In the genomic region with DNA sequence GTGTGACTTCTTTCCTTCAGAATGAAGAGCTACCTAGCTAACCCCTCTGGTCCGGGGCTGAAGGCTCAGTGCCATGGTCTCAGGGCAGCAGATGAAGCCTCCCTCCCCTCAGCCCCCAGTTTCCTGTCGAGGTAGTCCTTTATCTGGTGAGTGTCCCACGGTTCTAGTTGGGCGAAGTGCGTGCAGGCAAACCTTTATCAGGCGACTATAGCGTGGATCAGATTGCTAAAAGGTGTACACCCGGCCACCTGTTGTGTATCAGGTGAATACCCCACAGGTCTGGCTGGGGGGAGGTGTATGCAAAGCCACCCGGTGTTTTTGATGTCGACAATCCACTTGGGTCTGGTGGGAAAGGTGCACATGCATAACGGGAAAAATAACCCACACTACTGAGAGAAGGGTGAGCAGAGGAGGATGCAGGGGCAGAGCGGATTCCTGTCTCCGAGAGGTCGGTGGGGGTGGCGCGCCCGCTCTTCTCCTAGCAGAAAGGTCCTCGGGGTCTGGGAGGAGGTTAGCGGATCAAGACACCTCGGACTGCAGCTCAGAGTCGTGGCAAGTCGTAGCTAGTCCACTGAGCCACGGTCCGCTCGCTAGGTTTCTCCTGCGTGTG, we compare ENCODE assay signal across 8 cellular contexts. TPM values are rescaled to one million over a fixed set of nuclear protein-coding genes. Genes with fewer than 3 reads are reported as not detected.
DNase-seq lines count a peak whose midpoint lies in the region; ATAC-seq, FAIRE-seq and TF ChIP-seq lines count a peak whose summit lies in the region.

No MANE protein-coding gene starts in this region.

- SMC1A ChIA-PET in GM12878 (lab: Charles Lee; ENCODE audit: uncharacterized antibody, unreplicated experiment) = interaction anchor here (1.8 to 7.9 kb wide), 5 partner anchors 11 to 96 kb away, joined by 8 to 89 read pairs (median 30); a partner anchor contains a TSS

- DNase-seq in G401 (ENCODE audit: low spot score) (peak; percentile 48), GM23248 (peak; percentile 33), NCI-H2171 (lab: John Stamatoyannopoulos, UW) (peak; percentile 28), GM12878 (ENCODE audit: low read depth, low spot score) (no peak), keratinocyte (ENCODE audit: low read depth, low spot score) (no peak), Kasumi-1 (lab: John Stamatoyannopoulos, UW) (no peak), midbrain (lab: John Stamatoyannopoulos, UW) (no peak)
- peak; percentile 39 for DNase-seq in stimulated activated naive B cell treated with anti-CD40 and anti-IgM and Interleukin-4, amounts not matched to agents 10 μg/mL and 1 μg/mL and 100 μg/mL, for 72 hours

- peaks cover 52% of the 10 kb centered on the region for H3K79me2 ChIP-seq in GM23248 (ENCODE audit: insufficient read depth)
- peaks cover 74% of the 10 kb centered on the region for H3K79me2 ChIP-seq in GM12878 (ENCODE audit: control insufficient read depth, insufficient read depth, low read length)
- peaks cover 16% of the 10 kb centered on the region for H3K79me2 ChIP-seq in keratinocyte (ENCODE audit: control insufficient read depth, insufficient read depth, low read length)

- H3K4me1 ChIP-seq in GM23248 (ENCODE audit: insufficient read depth) = peaks cover 47% of the 10 kb centered on the region
- H3K4me1 ChIP-seq in GM12878 (ENCODE audit: control insufficient read depth, insufficient read depth, low read length) = peaks cover 19% of the 10 kb centered on the region
- peaks cover 11% of the 10 kb centered on the region for H3K4me1 ChIP-seq in keratinocyte (ENCODE audit: control insufficient read depth, extremely low read depth, insufficient read depth, low read length)

- H4K20me1 ChIP-seq in GM23248 (ENCODE audit: insufficient read depth) (no peaks in the 10 kb centered on the region), GM12878 (ENCODE audit: control insufficient read depth, insufficient read depth) (no peaks in the 10 kb centered on the region), keratinocyte (ENCODE audit: control insufficient read depth, extremely low read depth, insufficient read depth, low read length) (no peaks in the 10 kb centered on the region)

- in situ Hi-C loops in G401 (cut with HindIII; ENCODE audit: low sequenced_read_pairs) = no loop called here
- in situ Hi-C loops in GM23248 (cut with MboI) = no loop called here
- in situ Hi-C loops in GM12878 (cut with MboI) = no loop called here

- no TSS peak for BruUV-seq in GM12878 (replicated peaks; lab: Mats Ljungman, UMichigan)

- 5 to 6% methylated on average over 23 to 26 of the region's 26 CpGs for WGBS in GM23248 (ENCODE audit: low coverage in 1 of 2, low lambda C conversion rate in 2 of 2, missing lambda C conversion rate in 2 of 2), 2 experiments
- under 1% methylated on average over 26 of the region's 26 CpGs for WGBS in GM12878 (ENCODE audit: insufficient coverage, insufficient replicate concordance, low lambda C conversion rate, missing lambda C conversion rate)

- TF ChIP-seq RAD21 in GM12878 (IDR thresholded peaks at IDR 0.05; ENCODE audit: insufficient read depth, low read depth, low read length) = 0 out of 2 replicates have a peak, but pooled peaks have one; percentile 7

- H3K4me2 ChIP-seq in GM23248 (ENCODE audit: unreplicated experiment) (peak overlapping the region; percentile 72), GM12878 (ENCODE audit: control insufficient read depth, insufficient read depth) (peak overlapping the region; percentile 100), keratinocyte (ENCODE audit: control insufficient read depth, extremely low read depth, insufficient read depth, low read depth, low read length) (peak overlapping the region; percentile 82)

- H3K9me1 ChIP-seq in keratinocyte (ENCODE audit: control insufficient read depth, extremely low read depth, insufficient read depth, low read length) = peaks cover 2% of the 10 kb centered on the region

- peak overlapping the region; percentile 99 for H3K27ac Mint-ChIP-seq in stimulated activated naive B cell treated with anti-CD40 and anti-IgM and Interleukin-4, amounts not matched to agents 10 μg/mL and 1 μg/mL and 100 μg/mL, for 72 hours

- no peaks in the 10 kb centered on the region for H3K27me3 ChIP-seq in GM23248 (replicated peaks; ENCODE audit: insufficient read depth)
- no peaks in the 10 kb centered on the region for H3K27me3 ChIP-seq in GM12878 (replicated peaks in 1 of 2; ENCODE audit: control insufficient read depth in 2 of 2, insufficient read depth in 2 of 2, low read length in 1 of 2)
- no peaks in the 10 kb centered on the region for H3K27me3 ChIP-seq in keratinocyte (ENCODE audit: control insufficient read depth, extremely low read depth, insufficient read depth, low read length)

- intact Hi-C loops in GM12878 (cut with micrococcal nuclease; ENCODE audit: unreplicated experiment) = loop anchor here (5.0 kb wide), 1 partner anchor 95 kb away; no protein-coding TSS in a partner anchor

- peaks cover 53% of the 10 kb centered on the region for H3F3A ChIP-seq in GM23248 (ENCODE audit: insufficient read depth)

- TF ChIP-seq POLR2A in GM12878 (IDR thresholded peaks at IDR 0.05; ENCODE audit: low read depth, low read length) = peak; percentile 16; the same call in 1 of the 2 replicates

- H3K4me3 ChIP-seq in GM23248 (peak overlapping the region; percentile 90), GM12878 (peak overlapping the region; percentile 72), keratinocyte (ENCODE audit: control insufficient read depth in 2 of 3, extremely low read depth in 1 of 3, insufficient read depth in 2 of 3, low read depth in 1 of 3, low read length in 3 of 3) (peak overlapping the region; percentile 59 to 92 (median 73))

- peaks cover 19 to 31% of the 10 kb centered on the region in 2 donors for H3K36me3 Mint-ChIP-seq in stimulated activated naive B cell treated with anti-CD40 and anti-IgM and Interleukin-4, amounts not matched to agents 10 μg/mL and 1 μg/mL and 100 μg/mL, for 72 hours

- peak; percentile 10 for ATAC-seq in GM12878
- ATAC-seq in stimulated activated naive B cell treated with anti-CD40 and anti-IgM and Interleukin-4, amounts not matched to agents 10 μg/mL and 1 μg/mL and 100 μg/mL, for 72 hours (replicated peaks) = peak; percentile 15 to 28

- FAIRE-seq in GM12878 (lab: Jason Lieb, UNC) (no peak), keratinocyte (lab: Jason Lieb, UNC) (no peak)

- no peaks in the 10 kb centered on the region for H3K9me2 ChIP-seq in GM23248 (ENCODE audit: insufficient read depth)

- H3K9ac ChIP-seq in GM23248 = peak overlapping the region; percentile 79
- peak overlapping the region; percentile 89 for H3K9ac ChIP-seq in GM12878 (ENCODE audit: control insufficient read depth, insufficient read depth, low read length)
- peak overlapping the region; percentile 78 for H3K9ac ChIP-seq in keratinocyte (ENCODE audit: control insufficient read depth, extremely low read depth, insufficient read depth, low read length)

- H3K27me3 Mint-ChIP-seq in stimulated activated naive B cell treated with anti-CD40 and anti-IgM and Interleukin-4, amounts not matched to agents 10 μg/mL and 1 μg/mL and 100 μg/mL, for 72 hours = no peaks in the 10 kb centered on the region

- no peak for TF ChIP-seq CTCF in GM12878 (IDR thresholded peaks at IDR 0.05 in 2 of 3, conservative IDR thresholded peaks at IDR 0.05 in 1 of 3; ENCODE audit: control insufficient read depth in 2 of 3, extremely low read depth in 1 of 3, insufficient read depth in 1 of 3, low read depth in 3 of 3, low read length in 3 of 3)
- TF ChIP-seq CTCF in keratinocyte (optimal IDR thresholded peaks at IDR 0.05 in 1 of 3, IDR thresholded peaks at IDR 0.05 in 1 of 3, conservative IDR thresholded peaks at IDR 0.05 in 1 of 3; ENCODE audit: extremely low read depth in 1 of 3, insufficient read depth in 2 of 3, low read length in 3 of 3) = no peak

- H3K9me3 ChIP-seq in GM23248 (ENCODE audit: low read depth) = no peaks in the 10 kb centered on the region
- H3K9me3 ChIP-seq in GM12878 (replicated peaks; ENCODE audit: control insufficient read depth, insufficient read depth, low read length) = no peaks in the 10 kb centered on the region
- no peaks in the 10 kb centered on the region for H3K9me3 ChIP-seq in keratinocyte (ENCODE audit: control insufficient read depth, low read depth, low read length)

- no peak for TF ChIP-seq EP300 in GM12878 (IDR thresholded peaks at IDR 0.05; ENCODE audit: borderline replicate concordance in 1 of 2, control insufficient read depth in 1 of 2, low read depth in 2 of 2, low read length in 2 of 2)

- RAD21 ChIA-PET in GM12878 (lab: Charles Lee; ENCODE audit: unreplicated experiment) = interaction anchor here (1.0 to 5.1 kb wide), 10 partner anchors 10 to 128 kb away, joined by 3 to 57 read pairs (median 4); a partner anchor contains a TSS

- H2AFZ ChIP-seq in GM23248 (peak overlapping the region; percentile 89), GM12878 (ENCODE audit: control insufficient read depth, low read depth, low read length) (peak overlapping the region; percentile 74), keratinocyte (ENCODE audit: control insufficient read depth, low read length) (peak overlapping the region; percentile 92)

- CTCF ChIA-PET in GM12878 (lab: Yijun Ruan, JAX) = interaction anchor here (1.2 to 4.5 kb wide), 6 partner anchors 9 to 251 kb away, joined by 5 to 26 read pairs (median 6); no protein-coding TSS in a partner anchor

- peaks cover 24% of the 10 kb centered on the region for H3K36me3 ChIP-seq in GM23248 (ENCODE audit: low read depth)
- H3K36me3 ChIP-seq in GM12878 (ENCODE audit: control insufficient read depth in 2 of 2, insufficient read depth in 2 of 2, low read length in 1 of 2) = peaks cover 0 to 5% of the 10 kb centered on the region in 2 experiments; a peak in 1 of 4 replicates
- peaks cover 5 to 7% of the 10 kb centered on the region in 2 experiments for H3K36me3 ChIP-seq in keratinocyte (ENCODE audit: control insufficient read depth in 2 of 2, extremely low read depth in 1 of 2, insufficient read depth in 2 of 2, low read length in 2 of 2)

- peaks cover 2 to 3% of the 10 kb centered on the region in 2 donors for H3K9me3 Mint-ChIP-seq in stimulated activated naive B cell treated with anti-CD40 and anti-IgM and Interleukin-4, amounts not matched to agents 10 μg/mL and 1 μg/mL and 100 μg/mL, for 72 hours

- H3K4me3 Mint-ChIP-seq in stimulated activated naive B cell treated with anti-CD40 and anti-IgM and Interleukin-4, amounts not matched to agents 10 μg/mL and 1 μg/mL and 100 μg/mL, for 72 hours = peak overlapping the region; percentile 91 to 97

- POLR2A ChIA-PET in GM12878 (lab: Charles Lee) = interaction anchor here (0.6 to 4.4 kb wide), 10 partner anchors 9 to 128 kb away, joined by 3 to 37 read pairs (median 7); a partner anchor contains a TSS

- dilution Hi-C loops in keratinocyte (cut with MboI; ENCODE audit: extremely low pct_ligation_motif_present, low sequenced_read_pairs) = no loop called here

- no peak overlapping the region for H3K27ac ChIP-seq in GM23248
- H3K27ac ChIP-seq in GM12878 (ENCODE audit: control insufficient read depth, insufficient read depth) = peak overlapping the region; percentile 94
- H3K27ac ChIP-seq in keratinocyte (ENCODE audit: control insufficient read depth, insufficient read depth, low read length) = peak overlapping the region; percentile 57

- peaks cover 27 to 74% of the 10 kb centered on the region in 2 donors for H3K4me1 Mint-ChIP-seq in stimulated activated naive B cell treated with anti-CD40 and anti-IgM and Interleukin-4, amounts not matched to agents 10 μg/mL and 1 μg/mL and 100 μg/mL, for 72 hours

RNA-seq across cellular contexts. Expression of a gene that starts 0.5 kb away (rescaled TPM):
- 2.8 and 3.4 TPM in 2 replicates for total RNA-seq in G401 (2014; rRNA removed; shearing (Covaris generic))
- total RNA-seq in GM23248 (2014; rRNA removed; shearing (Covaris generic)) = 19.2 TPM in 2 replicates
- polyA plus RNA-seq in GM23248 (2016; fragmentation: Nextera tagmentation; extraction: Ambion mirVana) = 4.3 and 4.8 TPM in 2 replicates
- 335 and 348 TPM in 2 replicates for total RNA-seq in GM12878 (2013; cell fraction: nucleolus; rRNA removed)
- total RNA-seq in GM12878 (2014; rRNA removed) = 32.9 and 34.3 TPM in 2 replicates
- 34.2 and 34.9 TPM in 2 replicates for total RNA-seq in GM12878 (2014; rRNA removed; fragmentation: Illumina TruSeq; extraction: Trizol)
- 33.2 and 36.3 TPM in 2 replicates for total RNA-seq in GM12878 (2021)
- polyA plus RNA-seq in GM12878 (2011; ENCODE audit: low read depth) = 28.7 TPM
- polyA plus RNA-seq in GM12878 (2011; rRNA removed) = 94.4 and 94.8 TPM in 2 replicates
- polyA plus RNA-seq in GM12878 (2011; cell fraction: cytosol; rRNA removed) = 49.3 and 58.0 TPM in 2 replicates
- 161 and 175 TPM in 2 replicates for polyA plus RNA-seq in GM12878 (2011; cell fraction: nucleus; rRNA removed)
- 35.6 and 42.7 TPM in 2 replicates for polyA plus RNA-seq in GM12878 (2012)
- 52.3 and 61.7 TPM in 2 replicates for polyA plus RNA-seq in GM12878 (2014; fragmentation: Illumina TruSeq; extraction: Trizol)
- polyA plus RNA-seq in GM12878 (2014; fragmentation: Nextera tagmentation; extraction: Ambion mirVana) = 1 to 10 TPM; 4.7 to 4.8 TPM
- polyA plus RNA-seq in GM12878 (2014; rRNA removed) = 42.7 and 51.7 TPM in 2 replicates
- polyA plus RNA-seq in GM12878 (2016; fragmentation: Nextera tagmentation; extraction: Ambion mirVana) = 10 to 100 TPM; 15.2 to 16.7 TPM
- polyA minus RNA-seq in GM12878 (2011; rRNA and poly(A)+ RNA removed) = 173 and 192 TPM in 2 replicates
- 38.4 and 38.6 TPM in 2 replicates for polyA minus RNA-seq in GM12878 (2011; cell fraction: cytosol; rRNA and poly(A)+ RNA removed)
- polyA minus RNA-seq in GM12878 (2011; cell fraction: nucleus; rRNA and poly(A)+ RNA removed) = 137 and 166 TPM in 2 replicates
- polyA plus RNA-seq in keratinocyte = 12.7 to 31.7 TPM (median 24.3 TPM) in 3 replicates
- polyA plus RNA-seq in keratinocyte (2011; ENCODE audit: low read depth) = 13.4 TPM
- 6.2 and 8.9 TPM in 2 replicates for polyA plus RNA-seq in keratinocyte (2011; cell fraction: cytosol; rRNA removed)
- polyA plus RNA-seq in keratinocyte (2011; cell fraction: nucleus; rRNA removed) = 54.9 and 60.8 TPM in 2 replicates
- 7.7 and 10.5 TPM in 2 replicates for polyA plus RNA-seq in keratinocyte (2012; ENCODE audit: low replicate concordance)
- polyA minus RNA-seq in keratinocyte = 24.3 to 93.1 TPM (median 74.0 TPM) in 3 replicates
- 13.8 TPM for polyA minus RNA-seq in keratinocyte (2011; cell fraction: cytosol; rRNA and poly(A)+ RNA removed)
- 75.1 and 124 TPM in 2 replicates for polyA minus RNA-seq in keratinocyte (2011; cell fraction: nucleus; rRNA and poly(A)+ RNA removed)

RNA-seq across cellular contexts. Expression of a gene that starts 5.9 kb away (rescaled TPM):
- total RNA-seq in G401 (2014; rRNA removed; shearing (Covaris generic)) = 291 and 354 TPM in 2 replicates
- total RNA-seq in GM23248 (2014; rRNA removed; shearing (Covaris generic)) = 208 and 255 TPM in 2 replicates
- polyA plus RNA-seq in GM23248 (2016; fragmentation: Nextera tagmentation; extraction: Ambion mirVana) = 425 and 426 TPM in 2 replicates
- 13.4 and 18.0 TPM in 2 replicates for total RNA-seq in GM12878 (2013; cell fraction: nucleolus; rRNA removed)
- 428 and 429 TPM in 2 replicates for total RNA-seq in GM12878 (2014; rRNA removed)
- total RNA-seq in GM12878 (2014; rRNA removed; fragmentation: Illumina TruSeq; extraction: Trizol) = 411 and 417 TPM in 2 replicates
- 225 and 230 TPM in 2 replicates for total RNA-seq in GM12878 (2021)
- 395 TPM for polyA plus RNA-seq in GM12878 (2011; ENCODE audit: low read depth)
- polyA plus RNA-seq in GM12878 (2011; rRNA removed) = 441 and 556 TPM in 2 replicates
- polyA plus RNA-seq in GM12878 (2011; cell fraction: cytosol; rRNA removed) = 578 and 762 TPM in 2 replicates
- 180 and 323 TPM in 2 replicates for polyA plus RNA-seq in GM12878 (2011; cell fraction: nucleus; rRNA removed)
- polyA plus RNA-seq in GM12878 (2012) = 229 and 266 TPM in 2 replicates
- polyA plus RNA-seq in GM12878 (2014; fragmentation: Illumina TruSeq; extraction: Trizol) = 492 and 609 TPM in 2 replicates
- polyA plus RNA-seq in GM12878 (2014; fragmentation: Nextera tagmentation; extraction: Ambion mirVana) = 1,000 to 10,000 TPM; 1,758 to 1,778 TPM
- 518 and 534 TPM in 2 replicates for polyA plus RNA-seq in GM12878 (2014; rRNA removed)
- 100 to 1,000 TPM; 590 to 634 TPM for polyA plus RNA-seq in GM12878 (2016; fragmentation: Nextera tagmentation; extraction: Ambion mirVana)
- polyA minus RNA-seq in GM12878 (2011; rRNA and poly(A)+ RNA removed) = 138 and 182 TPM in 2 replicates
- 52.2 and 56.8 TPM in 2 replicates for polyA minus RNA-seq in GM12878 (2011; cell fraction: cytosol; rRNA and poly(A)+ RNA removed)
- polyA minus RNA-seq in GM12878 (2011; cell fraction: nucleus; rRNA and poly(A)+ RNA removed) = 25.5 and 34.1 TPM in 2 replicates
- polyA plus RNA-seq in keratinocyte = 492 to 969 TPM (median 663 TPM) in 3 replicates
- 49.5 TPM for polyA plus RNA-seq in keratinocyte (2011; ENCODE audit: low read depth)
- polyA plus RNA-seq in keratinocyte (2011; cell fraction: cytosol; rRNA removed) = 779 and 1,057 TPM in 2 replicates
- polyA plus RNA-seq in keratinocyte (2011; cell fraction: nucleus; rRNA removed) = 352 and 411 TPM in 2 replicates
- 450 and 453 TPM in 2 replicates for polyA plus RNA-seq in keratinocyte (2012; ENCODE audit: low replicate concordance)
- 239 to 355 TPM (median 293 TPM) in 3 replicates for polyA minus RNA-seq in keratinocyte
- 184 TPM for polyA minus RNA-seq in keratinocyte (2011; cell fraction: cytosol; rRNA and poly(A)+ RNA removed)
- 45.8 and 53.9 TPM in 2 replicates for polyA minus RNA-seq in keratinocyte (2011; cell fraction: nucleus; rRNA and poly(A)+ RNA removed)

RNA-seq across cellular contexts. Expression of a gene that starts 6.1 kb away (rescaled TPM):
- not detected in 2 replicates for total RNA-seq in G401 (2014; rRNA removed; shearing (Covaris generic))
- total RNA-seq in GM23248 (2014; rRNA removed; shearing (Covaris generic)) = not detected in 2 replicates
- polyA plus RNA-seq in GM23248 (2016; fragmentation: Nextera tagmentation; extraction: Ambion mirVana) (not detected in 2 replicates), GM12878 (2011; rRNA removed) (not detected in 2 replicates), GM12878 (2014; fragmentation: Illumina TruSeq; extraction: Trizol) (not detected in 2 replicates), GM12878 (2014; fragmentation: Nextera tagmentation; extraction: Ambion mirVana) (not detected), GM12878 (2014; rRNA removed) (0.04 TPM in 1 of 2 replicates, not detected in the other), GM12878 (2016; fragmentation: Nextera tagmentation; extraction: Ambion mirVana) (under 1 TPM in 1 of 2 experiments, not detected in 1; 0.05 TPM), keratinocyte (not detected in 3 replicates)
- not detected in 2 replicates for total RNA-seq in GM12878 (2013; cell fraction: nucleolus; rRNA removed)
- total RNA-seq in GM12878 (2014; rRNA removed) (under 0.01 and 0.05 TPM in 2 replicates), GM12878 (2014; rRNA removed; fragmentation: Illumina TruSeq; extraction: Trizol) (not detected in 2 replicates), GM12878 (2021) (not detected in 2 replicates)
- polyA plus RNA-seq in GM12878 (2011; ENCODE audit: low read depth) = 0.05 TPM
- not detected in 2 replicates for polyA plus RNA-seq in GM12878 (2011; cell fraction: cytosol; rRNA removed)
- polyA plus RNA-seq in GM12878 (2011; cell fraction: nucleus; rRNA removed) = not detected in 2 replicates
- 0.03 and 0.07 TPM in 2 replicates for polyA plus RNA-seq in GM12878 (2012)
- not detected in 2 replicates for polyA minus RNA-seq in GM12878 (2011; rRNA and poly(A)+ RNA removed)
- not detected in 2 replicates for polyA minus RNA-seq in GM12878 (2011; cell fraction: cytosol; rRNA and poly(A)+ RNA removed)
- not detected in 2 replicates for polyA minus RNA-seq in GM12878 (2011; cell fraction: nucleus; rRNA and poly(A)+ RNA removed)
- polyA plus RNA-seq in keratinocyte (2011; ENCODE audit: low read depth) = not detected
- polyA plus RNA-seq in keratinocyte (2011; cell fraction: cytosol; rRNA removed) = not detected in 2 replicates
- polyA plus RNA-seq in keratinocyte (2011; cell fraction: nucleus; rRNA removed) = not detected in 2 replicates
- polyA plus RNA-seq in keratinocyte (2012; ENCODE audit: low replicate concordance) = not detected in 2 replicates
- not detected in 3 replicates for polyA minus RNA-seq in keratinocyte
- polyA minus RNA-seq in keratinocyte (2011; cell fraction: cytosol; rRNA and poly(A)+ RNA removed) = not detected
- polyA minus RNA-seq in keratinocyte (2011; cell fraction: nucleus; rRNA and poly(A)+ RNA removed) = not detected in 2 replicates

RNA-seq across cellular contexts. Expression of a gene that starts 29.9 kb away (rescaled TPM):
- total RNA-seq in G401 (2014; rRNA removed; shearing (Covaris generic)) = 7.5 and 13.2 TPM in 2 replicates
- total RNA-seq in GM23248 (2014; rRNA removed; shearing (Covaris generic)) = 17.5 and 34.1 TPM in 2 replicates
- polyA plus RNA-seq in GM23248 (2016; fragmentation: Nextera tagmentation; extraction: Ambion mirVana) = 24.4 and 24.7 TPM in 2 replicates
- 57.6 and 73.7 TPM in 2 replicates for total RNA-seq in GM12878 (2013; cell fraction: nucleolus; rRNA removed)
- total RNA-seq in GM12878 (2014; rRNA removed) = 16.8 and 18.6 TPM in 2 replicates
- 17.3 and 18.9 TPM in 2 replicates for total RNA-seq in GM12878 (2014; rRNA removed; fragmentation: Illumina TruSeq; extraction: Trizol)
- 46.2 and 51.1 TPM in 2 replicates for total RNA-seq in GM12878 (2021)
- 23.5 TPM for polyA plus RNA-seq in GM12878 (2011; ENCODE audit: low read depth)
- polyA plus RNA-seq in GM12878 (2011; rRNA removed) = 26.7 and 44.0 TPM in 2 replicates
- 62.3 and 67.5 TPM in 2 replicates for polyA plus RNA-seq in GM12878 (2011; cell fraction: cytosol; rRNA removed)
- 231 and 303 TPM in 2 replicates for polyA plus RNA-seq in GM12878 (2011; cell fraction: nucleus; rRNA removed)
- polyA plus RNA-seq in GM12878 (2012) = 37.8 and 45.9 TPM in 2 replicates
- polyA plus RNA-seq in GM12878 (2014; fragmentation: Illumina TruSeq; extraction: Trizol) = 23.9 and 38.2 TPM in 2 replicates
- 10 to 100 TPM; 14.4 to 17.2 TPM for polyA plus RNA-seq in GM12878 (2014; fragmentation: Nextera tagmentation; extraction: Ambion mirVana)
- 47.6 and 57.2 TPM in 2 replicates for polyA plus RNA-seq in GM12878 (2014; rRNA removed)
- polyA plus RNA-seq in GM12878 (2016; fragmentation: Nextera tagmentation; extraction: Ambion mirVana) = 10 to 100 TPM; 32.4 to 33.5 TPM
- 17.0 and 30.8 TPM in 2 replicates for polyA minus RNA-seq in GM12878 (2011; rRNA and poly(A)+ RNA removed)
- polyA minus RNA-seq in GM12878 (2011; cell fraction: cytosol; rRNA and poly(A)+ RNA removed) = 13.1 and 14.0 TPM in 2 replicates
- polyA minus RNA-seq in GM12878 (2011; cell fraction: nucleus; rRNA and poly(A)+ RNA removed) = 24.8 and 30.4 TPM in 2 replicates
- polyA plus RNA-seq in keratinocyte = 43.3 to 61.3 TPM (median 53.6 TPM) in 3 replicates
- 14.8 TPM for polyA plus RNA-seq in keratinocyte (2011; ENCODE audit: low read depth)
- polyA plus RNA-seq in keratinocyte (2011; cell fraction: cytosol; rRNA removed) = 28.7 and 40.6 TPM in 2 replicates
- 166 and 200 TPM in 2 replicates for polyA plus RNA-seq in keratinocyte (2011; cell fraction: nucleus; rRNA removed)
- polyA plus RNA-seq in keratinocyte (2012; ENCODE audit: low replicate concordance) = 29.2 and 35.2 TPM in 2 replicates
- 45.4 to 55.4 TPM (median 45.6 TPM) in 3 replicates for polyA minus RNA-seq in keratinocyte
- polyA minus RNA-seq in keratinocyte (2011; cell fraction: cytosol; rRNA and poly(A)+ RNA removed) = 34.0 TPM
- polyA minus RNA-seq in keratinocyte (2011; cell fraction: nucleus; rRNA and poly(A)+ RNA removed) = 22.7 and 41.8 TPM in 2 replicates

Comparison
In these comparisons a context has a peak if more than half of its experiments do, and no peak if none do; other contexts are left out.
1. DNase-seq: peak in G401 (single experiment), GM23248 (single experiment), NCI-H2171 (single experiment) and stimulated activated naive B cell treated with anti-CD40 and anti-IgM and Interleukin-4, amounts not matched to agents 10 μg/mL and 1 μg/mL and 100 μg/mL, for 72 hours (single experiment); none in GM12878 (single experiment), keratinocyte (single experiment), Kasumi-1 (0 of 2) and midbrain (single experiment).
2. Peak in every context shown above with its lines, with median percentiles within 50 percentile points of each other: H2AFZ ChIP-seq, H3K4me2 ChIP-seq, H3K4me3 ChIP-seq and H3K9ac ChIP-seq.